ENCODE assay signal across 23 cellular contexts in genomic region chr9:16526380-16526779, GRCh38.
DNase-seq lines count a peak whose midpoint lies in the region; ATAC-seq, FAIRE-seq and TF ChIP-seq lines count a peak whose summit lies in the region.
"Had no signal": no experiment of that assay in that cellular context is flagged by ENCODE, and none has a peak within 500 bp of the region (broad histone marks: within the 10 kb centered on the region; RNA-seq: fewer than 3 reads in every experiment).

No MANE protein-coding gene starts in this region.

- 3% methylated on average over 3 of the region's 3 CpGs for WGBS in HepG2 (ENCODE audit: low lambda C conversion rate)

- intact Hi-C loops in MCF 10A (cut with micrococcal nuclease) (no loop called here), breast epithelium (cut with DNase I; ENCODE audit: low total_unique reads) (no loop called here), HepG2 (cut with micrococcal nuclease; ENCODE audit: unreplicated experiment) (no loop called here)

- H3K27me3 Mint-ChIP-seq in MCF 10A (ENCODE audit: insufficient read depth, unreplicated experiment): no peaks in the 10 kb centered on the region
- H3K27me3 Mint-ChIP-seq in activated T-cell treated with anti-CD3 and anti-CD28 coated beads, Interleukin-2, amount 50 U/mL, for 72 hours (ENCODE audit: low read depth): peaks cover 5% of the 10 kb centered on the region
- H3K27me3 Mint-ChIP-seq: CD4-positive, alpha-beta memory T cell; effector memory CD8-positive, alpha-beta T cell had no signal

- in situ Hi-C loops in astrocyte of the cerebellum (cut with HindIII; ENCODE audit: low sequenced_read_pairs) (no loop called here), HepG2 (cut with HindIII; ENCODE audit: extremely low pct_ligation_motif_present, low pct_unique_long_range_greater_than_20kb) (no loop called here)

- H3K27ac ChIP-seq in breast epithelium (no peak overlapping the region), HepG2 (ENCODE audit: extremely low read length, insufficient read depth, low read length) (no peak overlapping the region)
- H3K27ac ChIP-seq: SJCRH30 had no signal

- FAIRE-seq in HepG2 (lab: Jason Lieb, UNC): no peak
- FAIRE-seq: frontal cortex, GM12878, H1 had no signal

- no peaks in the 10 kb centered on the region for H4K20me1 ChIP-seq in HepG2 (ENCODE audit: insufficient read depth, low read length)

- peaks cover 5% of the 10 kb centered on the region for H3K36me3 Mint-ChIP-seq in MCF 10A (ENCODE audit: insufficient read depth, unreplicated experiment)
- H3K36me3 Mint-ChIP-seq in activated T-cell treated with anti-CD3 and anti-CD28 coated beads, Interleukin-2, amount 50 U/mL, for 72 hours (ENCODE audit: insufficient read depth in 2 of 2): no peaks in the 10 kb centered on the region
- H3K36me3 Mint-ChIP-seq: activated naive CD4-positive, alpha-beta T cell treated with anti-CD3 and anti-CD28 coated beads, Interleukin-2, amount 50 U/mL, for 72 hours; CD4-positive, alpha-beta memory T cell had no signal

- TF ChIP-seq POLR2A in breast epithelium (IDR thresholded peaks at IDR 0.05) (no peak), HepG2 (IDR thresholded peaks at IDR 0.05; ENCODE audit: insufficient read depth in 1 of 2, low read depth in 2 of 2, low read length in 2 of 2) (no peak)

- DNase-seq in MCF 10A (ENCODE audit: unreplicated experiment): peak; percentile 73
- no peak for DNase-seq in breast epithelium (ENCODE audit: low spot score in 2 of 2)
- DNase-seq in astrocyte of the cerebellum (ENCODE audit: low read depth): peak; percentile 35
- DNase-seq in glomerular visceral epithelial cell (ENCODE audit: extremely low spot score): peak; percentile 55
- DNase-seq in NCI-H1694 treated with DMSO at 0.1 percent for 48 hours (lab: John Stamatoyannopoulos, UW): no peak
- no peak for DNase-seq in HepG2 (ENCODE audit: low spot score)
- no peak for DNase-seq in activated T-cell treated with anti-CD3 and anti-CD28 coated beads, Interleukin-2, amount 50 U/mL, for 72 hours
- DNase-seq: activated CD4-positive, alpha-beta T cell treated with anti-CD3 and anti-CD28 coated beads for 48 hours; activated T-cell treated with anti-CD3 and anti-CD28 coated beads, Interleukin-2, amount 50 U/mL, for 1 hour; caudate nucleus; CD4-positive, alpha-beta memory T cell; effector memory CD8-positive, alpha-beta T cell; Kasumi-1; NCI-H146; ovary; SJCRH30 had no signal

- no peak overlapping the region for H3K4me3 ChIP-seq in breast epithelium
- no peak overlapping the region for H3K4me3 ChIP-seq in astrocyte of the cerebellum (ENCODE audit: low read depth, low read length)
- H3K4me3 ChIP-seq in HepG2 (replicated peaks in 1 of 3; ENCODE audit: insufficient read depth in 1 of 3, low read depth in 2 of 3, low read length in 3 of 3): no peak overlapping the region
- H3K4me3 ChIP-seq: GM12878, ovary, SJCRH30, tibial nerve had no signal

- TF ChIP-seq EP300 in HepG2 (IDR thresholded peaks at IDR 0.05; ENCODE audit: low read depth in 2 of 2, low read length in 2 of 2) (no peak), HepG2 (CRISPR knock-in tag; IDR thresholded peaks at IDR 0.05; ENCODE audit: borderline replicate concordance) (no peak)

- ATAC-seq in GM18907 (IDR thresholded peaks at IDR 0.05; ENCODE audit: unreplicated experiment) (no peak), HepG2 (no peak)
- ATAC-seq in activated T-cell treated with anti-CD3 and anti-CD28 coated beads, Interleukin-2, amount 50 U/mL, for 72 hours (replicated peaks in 1 of 2): no peak
- ATAC-seq: activated naive CD4-positive, alpha-beta T cell treated with anti-CD3 and anti-CD28 coated beads, Interleukin-2, amount 50 U/mL, for 72 hours; effector memory CD8-positive, alpha-beta T cell; GM12878; left lobe of liver had no signal

- no peaks in the 10 kb centered on the region for H3K79me2 ChIP-seq in HepG2 (ENCODE audit: insufficient read depth, low read length)

- H3K4me2 ChIP-seq in HepG2 (ENCODE audit: low read depth, low read length): no peak overlapping the region

- H3K36me3 ChIP-seq in breast epithelium (no peaks in the 10 kb centered on the region), HepG2 (replicated peaks in 1 of 2; ENCODE audit: control insufficient read depth in 1 of 2, insufficient read depth in 2 of 2, low read length in 2 of 2) (no peaks in the 10 kb centered on the region)
- H3K36me3 ChIP-seq: ovary, SJCRH30, tibial nerve had no signal

- H3K9me3 Mint-ChIP-seq in MCF 10A (ENCODE audit: unreplicated experiment): no peaks in the 10 kb centered on the region
- H3K9me3 Mint-ChIP-seq in activated T-cell treated with anti-CD3 and anti-CD28 coated beads, Interleukin-2, amount 50 U/mL, for 72 hours: peaks cover 0 to 1% of the 10 kb centered on the region in 2 donors
- H3K9me3 Mint-ChIP-seq: activated naive CD4-positive, alpha-beta T cell treated with anti-CD3 and anti-CD28 coated beads, Interleukin-2, amount 50 U/mL, for 72 hours had no signal

- H3K27ac Mint-ChIP-seq in MCF 10A (ENCODE audit: low read depth, unreplicated experiment): peak overlapping the region; percentile 38
- no peak overlapping the region for H3K27ac Mint-ChIP-seq in activated T-cell treated with anti-CD3 and anti-CD28 coated beads, Interleukin-2, amount 50 U/mL, for 72 hours
- H3K27ac Mint-ChIP-seq: activated naive CD4-positive, alpha-beta T cell treated with anti-CD3 and anti-CD28 coated beads, Interleukin-2, amount 50 U/mL, for 72 hours; CD4-positive, alpha-beta memory T cell; effector memory CD8-positive, alpha-beta T cell had no signal

- CTCF ChIA-PET in MCF 10A (lab: Yijun Ruan, JAX): no interaction called here
- CTCF ChIA-PET in HepG2 (lab: Yijun Ruan, JAX; ENCODE audit: low intra/inter-chr PET ratio, low total read pairs): no interaction called here

- TF ChIP-seq RAD21 in HepG2 (CRISPR knock-in tag; IDR thresholded peaks at IDR 0.05): no peak

- H3K27me3 ChIP-seq in breast epithelium: no peaks in the 10 kb centered on the region
- H3K27me3 ChIP-seq in HepG2 (ENCODE audit: control insufficient read depth in 1 of 2, insufficient read depth in 2 of 2, low read length in 2 of 2): peaks cover 0 to 5% of the 10 kb centered on the region in 2 experiments; a peak in 1 of 5 replicates
- H3K27me3 ChIP-seq: ovary, SJCRH30, tibial nerve had no signal

- no TSS peak for BruUV-seq in MCF 10A (replicated peaks; lab: Mats Ljungman, UMichigan)
- no TSS peak for BruUV-seq in HepG2 (replicated peaks; lab: Mats Ljungman, UMichigan)

- peaks cover 0 to 3% of the 10 kb centered on the region in 2 donors for H3K4me1 ChIP-seq in breast epithelium
- no peaks in the 10 kb centered on the region for H3K4me1 ChIP-seq in HepG2 (ENCODE audit: insufficient read depth, low read length)

- TF ChIP-seq CTCF in MCF 10A (IDR thresholded peaks at IDR 0.05; ENCODE audit: unreplicated experiment) (no peak), breast epithelium (IDR thresholded peaks at IDR 0.05) (no peak), astrocyte of the cerebellum (IDR thresholded peaks at IDR 0.05; ENCODE audit: low read depth, low read length, missing control alignments) (no peak), HepG2 (CRISPR knock-in tag; IDR thresholded peaks at IDR 0.05) (no peak)

- H3K9ac ChIP-seq in HepG2 (ENCODE audit: insufficient read depth, low read depth, low read length): no peak overlapping the region

- peaks cover 38% of the 10 kb centered on the region for H3K4me1 Mint-ChIP-seq in MCF 10A (ENCODE audit: insufficient read depth, unreplicated experiment)
- H3K4me1 Mint-ChIP-seq in activated T-cell treated with anti-CD3 and anti-CD28 coated beads, Interleukin-2, amount 50 U/mL, for 72 hours (ENCODE audit: low read depth): no peaks in the 10 kb centered on the region
- H3K4me1 Mint-ChIP-seq: CD4-positive, alpha-beta memory T cell had no signal

- H3K9me3 ChIP-seq in breast epithelium: no peaks in the 10 kb centered on the region
- H3K9me3 ChIP-seq in HepG2 (ENCODE audit: low read length): no peaks in the 10 kb centered on the region
- H3K9me3 ChIP-seq: ovary, SJCRH30, tibial nerve had no signal

- POLR2A ChIA-PET in MCF 10A (lab: Yijun Ruan, JAX): no interaction called here
- POLR2A ChIA-PET in HepG2 (lab: Yijun Ruan, JAX): no interaction called here

- no peak overlapping the region for H3K4me3 Mint-ChIP-seq in MCF 10A (ENCODE audit: unreplicated experiment)
- H3K4me3 Mint-ChIP-seq in activated T-cell treated with anti-CD3 and anti-CD28 coated beads, Interleukin-2, amount 50 U/mL, for 72 hours: no peak overlapping the region
- H3K4me3 Mint-ChIP-seq: CD4-positive, alpha-beta memory T cell; effector memory CD8-positive, alpha-beta T cell had no signal

- no peak overlapping the region for H2AFZ ChIP-seq in HepG2 (ENCODE audit: low read length)

TF ChIP-seq in HepG2, 621 proteins besides CTCF, POLR2A, EP300 and RAD21 (continues in another document):
- no peak for TF ChIP-seq HDAC2 (CRISPR knock-in tag; IDR thresholded peaks at IDR 0.05)
- TF ChIP-seq SIX1 (CRISPR knock-in tag; IDR thresholded peaks at IDR 0.05; ENCODE audit: borderline replicate concordance): no peak
- no peak for TF ChIP-seq ASH2L (IDR thresholded peaks at IDR 0.05; ENCODE audit: insufficient read length, low read depth, low read length)
- no peak for TF ChIP-seq YEATS2 (CRISPR knock-in tag; IDR thresholded peaks at IDR 0.05; ENCODE audit: borderline replicate concordance)
- no peak for TF ChIP-seq ERF (CRISPR knock-in tag; IDR thresholded peaks at IDR 0.05)
- TF ChIP-seq, protein P1, sequence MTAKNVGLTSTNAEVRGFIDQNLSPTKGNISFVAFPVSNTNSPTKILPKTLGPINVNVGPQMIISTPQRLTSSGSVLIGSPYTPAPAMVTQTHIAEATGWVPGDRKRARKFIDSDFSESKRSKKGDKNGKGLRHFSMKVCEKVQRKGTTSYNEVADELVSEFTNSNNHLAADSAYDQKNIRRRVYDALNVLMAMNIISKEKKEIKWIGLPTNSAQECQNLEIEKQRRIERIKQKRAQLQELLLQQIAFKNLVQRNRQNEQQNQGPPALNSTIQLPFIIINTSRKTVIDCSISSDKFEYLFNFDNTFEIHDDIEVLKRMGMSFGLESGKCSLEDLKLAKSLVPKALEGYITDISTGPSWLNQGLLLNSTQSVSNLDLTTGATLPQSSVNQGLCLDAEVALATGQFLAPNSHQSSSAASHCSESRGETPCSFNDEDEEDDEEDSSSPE (CRISPR knock-in tag; IDR thresholded peaks at IDR 0.05): no peak
- TF ChIP-seq ZNF3 (CRISPR knock-in tag; IDR thresholded peaks at IDR 0.05): no peak
- no peak for TF ChIP-seq FOSL2 (CRISPR knock-in tag; IDR thresholded peaks at IDR 0.05)
- no peak for TF ChIP-seq ZFP36 (IDR thresholded peaks at IDR 0.05; ENCODE audit: borderline replicate concordance, low read depth, low read length, partially characterized antibody)

Comparison
In these comparisons a context has a peak if more than half of its experiments do, and no peak if none do; other contexts are left out.
1. DNase-seq: peak in MCF 10A (single experiment), astrocyte of the cerebellum (single experiment) and glomerular visceral epithelial cell (single experiment); none in breast epithelium (0 of 2), NCI-H1694 treated with DMSO at 0.1 percent for 48 hours (single experiment), HepG2 (single experiment) and activated T-cell treated with anti-CD3 and anti-CD28 coated beads, Interleukin-2, amount 50 U/mL, for 72 hours (0 of 2).